Comparison of ENCODE assay signal across 7 cellular contexts in the genomic region with DNA sequence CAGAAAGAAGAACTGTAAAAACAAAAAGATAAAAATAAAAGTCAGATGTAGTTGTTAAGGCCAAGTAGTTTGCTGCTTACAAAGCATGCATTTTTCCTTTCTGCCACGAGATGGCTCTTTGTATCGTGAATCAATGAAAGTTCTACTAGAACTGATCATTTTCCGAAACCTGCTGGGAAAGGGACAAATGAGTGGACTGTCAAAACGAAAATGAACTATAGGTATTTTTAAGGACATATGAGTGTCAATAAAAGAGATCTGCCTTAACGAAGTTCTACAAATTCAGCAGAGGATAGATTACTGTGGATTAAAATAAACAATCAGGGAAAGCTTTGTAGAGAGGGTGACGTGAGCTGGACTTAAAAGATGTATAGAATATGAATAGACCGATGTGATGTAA. TPM values are rescaled to one million over a fixed set of nuclear protein-coding genes. Genes with fewer than 3 reads are reported as not detected.
DNase-seq lines count a peak whose midpoint lies in the region; ATAC-seq, FAIRE-seq and TF ChIP-seq lines count a peak whose summit lies in the region.

No MANE protein-coding gene starts in this region.

- H3K9me3 ChIP-seq in endothelial cell of umbilical vein (replicated peaks; ENCODE audit: control insufficient read depth, insufficient read depth, low read length) (no peaks in the 10 kb centered on the region), osteoblast (ENCODE audit: low read depth, low read length) (no peaks in the 10 kb centered on the region)

- H3K36me3 ChIP-seq in endothelial cell of umbilical vein (ENCODE audit: control insufficient read depth in 2 of 2, extremely low read depth in 1 of 2, insufficient read depth in 2 of 2, low read length in 2 of 2), result no peaks in the 10 kb centered on the region
- no peaks in the 10 kb centered on the region for H3K36me3 ChIP-seq in osteoblast (ENCODE audit: insufficient read depth, low read length)

- H3K27ac ChIP-seq in endothelial cell of umbilical vein (ENCODE audit: insufficient read depth, low read depth, low read length), result no peak overlapping the region
- H3K27ac ChIP-seq in osteoblast (ENCODE audit: low read depth, low read length), result no peak overlapping the region

- H2AFZ ChIP-seq in endothelial cell of umbilical vein (ENCODE audit: low read depth, low read length) (no peak overlapping the region), osteoblast (ENCODE audit: low read length) (no peak overlapping the region)

- H3K4me1 ChIP-seq in endothelial cell of umbilical vein (ENCODE audit: control insufficient read depth, extremely low read depth, insufficient read depth, low read length), result no peaks in the 10 kb centered on the region
- H3K4me1 ChIP-seq in osteoblast (ENCODE audit: insufficient read depth, low read length), result no peaks in the 10 kb centered on the region

- POLR2A ChIA-PET in endothelial cell of umbilical vein (lab: Charles Lee), result no interaction called here

- BruUV-seq in endothelial cell of umbilical vein (replicated peaks; lab: Mats Ljungman, UMichigan), result no TSS peak

- FAIRE-seq in RCC 7860 (lab: Jason Lieb, UNC) (peak; percentile 62), endothelial cell of umbilical vein (lab: Jason Lieb, UNC) (peak; percentile 86)

- H3K4me3 ChIP-seq in endothelial cell of umbilical vein (replicated peaks in 1 of 3; ENCODE audit: insufficient read depth in 1 of 3, low read depth in 1 of 3, low read length in 3 of 3) (no peak overlapping the region), osteoblast (ENCODE audit: insufficient read depth, low read length) (no peak overlapping the region)

- H3K9ac ChIP-seq in endothelial cell of umbilical vein (replicated peaks; ENCODE audit: extremely low read depth, insufficient read depth, low read length), result no peak overlapping the region

- intact Hi-C loops in endothelial cell of umbilical vein (cut with micrococcal nuclease), result loop anchor here (1.0 kb wide), 2 partner anchors 155 to 699 kb away; no protein-coding TSS in a partner anchor

- no peaks in the 10 kb centered on the region for H3K79me2 ChIP-seq in endothelial cell of umbilical vein (ENCODE audit: control insufficient read depth, insufficient read depth, low read length)
- H3K79me2 ChIP-seq in osteoblast (ENCODE audit: insufficient read depth, low read length), result no peaks in the 10 kb centered on the region

- H3K4me2 ChIP-seq in endothelial cell of umbilical vein (ENCODE audit: insufficient read depth, low read length), result no peak overlapping the region
- H3K4me2 ChIP-seq in osteoblast (ENCODE audit: insufficient read depth, low read length), result no peak overlapping the region

- dilution Hi-C loops in endothelial cell of umbilical vein (cut with MboI; ENCODE audit: extremely low pct_ligation_motif_present, low sequenced_read_pairs), result no loop called here

- no peaks in the 10 kb centered on the region for H3K9me1 ChIP-seq in endothelial cell of umbilical vein (replicated peaks; ENCODE audit: control insufficient read depth, extremely low read depth, insufficient read depth, low read length)

- H4K20me1 ChIP-seq in endothelial cell of umbilical vein (replicated peaks; ENCODE audit: control insufficient read depth, extremely low read depth, insufficient read depth, low read length) (no peaks in the 10 kb centered on the region), osteoblast (ENCODE audit: insufficient read depth, low read length) (no peaks in the 10 kb centered on the region)

- H3K27me3 ChIP-seq in endothelial cell of umbilical vein (ENCODE audit: control insufficient read depth in 2 of 2, insufficient read depth in 2 of 2, low read length in 2 of 2) (peaks cover 0 to 3% of the 10 kb centered on the region in 2 experiments), osteoblast (ENCODE audit: insufficient read depth, low read length) (no peaks in the 10 kb centered on the region)

- DNase-seq in DMS114 treated with DMSO at 0.1 percent for 48 hours (lab: John Stamatoyannopoulos, UW; ENCODE audit: unreplicated experiment) (peak; percentile 22), H4 (ENCODE audit: low spot score) (peak; percentile 37), RCC 7860 (ENCODE audit: low spot score) (peak; percentile 11), endothelial cell of umbilical vein (ENCODE audit: low read depth, low spot score) (peak; percentile 51), osteoblast (ENCODE audit: insufficient read length, low spot score, missing footprints) (no peak)

- CTCF ChIA-PET in endothelial cell of umbilical vein (lab: Charles Lee), result interaction anchor here (0.7 to 3.6 kb wide), 14 partner anchors 9 to 706 kb away, joined by 3 to 55 read pairs (median 4); no protein-coding TSS in a partner anchor

- no peak for TF ChIP-seq POLR2A in endothelial cell of umbilical vein (IDR thresholded peaks at IDR 0.05; ENCODE audit: low read depth, low read length)

- ATAC-seq in HG03520 (IDR thresholded peaks at IDR 0.05; ENCODE audit: unreplicated experiment) (no peak), HG03039 (IDR thresholded peaks at IDR 0.05; ENCODE audit: unreplicated experiment) (no peak)

- TF ChIP-seq CTCF in endothelial cell of umbilical vein (IDR thresholded peaks at IDR 0.05; ENCODE audit: extremely low read depth in 1 of 2, insufficient read depth in 1 of 2, low read depth in 1 of 2, low read length in 2 of 2) (peak; percentile 32 to 54), osteoblast (IDR thresholded peaks at IDR 0.05; ENCODE audit: extremely low read depth, low read depth, low read length) (peak; percentile 60)

TF ChIP-seq in endothelial cell of umbilical vein, 7 proteins besides CTCF, POLR2A, EP300 and RAD21:
- TF ChIP-seq FOS (IDR thresholded peaks at IDR 0.05; ENCODE audit: borderline replicate concordance, insufficient read depth, low read length) (no peak), JUN (IDR thresholded peaks at IDR 0.05; ENCODE audit: borderline replicate concordance, insufficient read depth, insufficient read length, low read depth) (no peak), MYC (IDR thresholded peaks at IDR 0.05; ENCODE audit: low read depth, low read length) (no peak), GATA2 (IDR thresholded peaks at IDR 0.05; ENCODE audit: insufficient read depth, insufficient read length, low read depth, low read length) (no peak), EZH2 (IDR thresholded peaks at IDR 0.05; ENCODE audit: borderline replicate concordance, low read depth, low read length, severe bottlenecking) (no peak), POLR2AphosphoS5 (IDR thresholded peaks at IDR 0.05; ENCODE audit: insufficient read depth, low read depth, low read length) (no peak)
- TF ChIP-seq, protein P1, sequence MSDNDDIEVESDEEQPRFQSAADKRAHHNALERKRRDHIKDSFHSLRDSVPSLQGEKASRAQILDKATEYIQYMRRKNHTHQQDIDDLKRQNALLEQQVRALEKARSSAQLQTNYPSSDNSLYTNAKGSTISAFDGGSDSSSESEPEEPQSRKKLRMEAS (IDR thresholded peaks at IDR 0.05; ENCODE audit: insufficient read depth, insufficient read length), result no peak

RNA-seq across cellular contexts. Expression of a gene that starts 15.0 kb away (rescaled TPM):
- total RNA-seq in H4 (2014; rRNA removed; shearing (Covaris generic)), result not detected in 2 replicates
- total RNA-seq in endothelial cell of umbilical vein (not detected in 2 replicates), osteoblast (not detected in 2 replicates)
- polyA plus RNA-seq in endothelial cell of umbilical vein, result not detected in 2 replicates
- polyA plus RNA-seq in endothelial cell of umbilical vein (2011; cell fraction: cytosol; rRNA removed), result not detected in 2 replicates
- not detected in 2 replicates for polyA plus RNA-seq in endothelial cell of umbilical vein (2011; cell fraction: nucleus; rRNA removed)
- polyA plus RNA-seq in endothelial cell of umbilical vein (2012), result not detected in 2 replicates
- polyA minus RNA-seq in endothelial cell of umbilical vein, result not detected in 2 replicates
- not detected for polyA minus RNA-seq in endothelial cell of umbilical vein (2011; cell fraction: cytosol; rRNA and poly(A)+ RNA removed)
- polyA minus RNA-seq in endothelial cell of umbilical vein (2011; cell fraction: nucleus; rRNA and poly(A)+ RNA removed), result not detected in 2 replicates
